In genomic region chr1:11080931-11081330, GRCh38 we compare ENCODE assay signal across 31 cellular contexts. TPM values are rescaled to one million over a fixed set of nuclear protein-coding genes. Genes with fewer than 3 reads are reported as not detected.
"Had no signal": no experiment of that assay in that cellular context is flagged by ENCODE, and none has a peak within 500 bp of the region (broad histone marks: within the 10 kb centered on the region; RNA-seq: fewer than 3 reads in every experiment).

No MANE protein-coding gene starts in this region.

- DNase-seq: activated CD4-positive, alpha-beta T cell treated with anti-CD3 and anti-CD28 coated beads for 48 hours; activated CD4-positive, alpha-beta T cell treated with anti-CD3 and anti-CD28 coated beads, Interleukin-2, amount 50 U/mL, for 48 hours; activated naive CD4-positive, alpha-beta T cell treated with anti-CD3 and anti-CD28 coated beads, Interleukin-2, amount 10 ng/mL, durations not matched to agents 7 days and 5 days; activated naive CD8-positive, alpha-beta T cell treated with anti-CD3 and anti-CD28 coated beads, Interleukin-2, amount 10 ng/mL, durations not matched to agents 7 days and 5 days; activated T-cell treated with anti-CD3 and anti-CD28 coated beads, Interleukin-2, amount 50 U/mL, for 48 hours; cerebellar nuclear complex; effector memory CD8-positive, alpha-beta T cell; erythroblast; gastrocnemius medialis; glutamatergic neuron; left ventricle myocardium inferior; naive B cell; nephron progenitor cell; ovary; stimulated activated CD4-positive, alpha-beta T cell treated with anti-CD3 and anti-CD28 coated beads, Interleukin-15, amount 100 ng/mL, for 24 hours; stimulated activated CD4-positive, alpha-beta T cell treated with anti-CD3 and anti-CD28 coated beads, Interleukin-2, amount 100 ng/mL, for 24 hours; stimulated activated naive B cell treated with anti-CD40 and anti-IgM and Interleukin-4, amounts not matched to agents 10 μg/mL and 1 μg/mL and 100 μg/mL, for 72 hours; T-helper 1 cell; transverse colon; uterus had no signal

- H3K9me3 Mint-ChIP-seq: activated naive CD4-positive, alpha-beta T cell treated with anti-CD3 and anti-CD28 coated beads, Interleukin-2, amount 10 ng/mL, durations not matched to agents 7 days and 5 days; activated naive CD8-positive, alpha-beta T cell treated with anti-CD3 and anti-CD28 coated beads, Interleukin-2, amount 10 ng/mL, durations not matched to agents 7 days and 5 days; brain; effector memory CD8-positive, alpha-beta T cell; naive B cell; nephron progenitor cell; stimulated activated naive B cell treated with anti-CD40 and anti-IgM and Interleukin-4, amounts not matched to agents 10 μg/mL and 1 μg/mL and 100 μg/mL, for 72 hours; T-helper 2 cell treated with Interferon-gamma antibody and Interleukin-4, amounts not matched to agents 5 μg/mL and 100 μg/mL, for 36 hours had no signal

- H3K4me1 ChIP-seq: ascending aorta, gastrocnemius medialis, left ventricle myocardium inferior, transverse colon, uterus had no signal

- H3K9me3 ChIP-seq: ascending aorta, gastrocnemius medialis, left ventricle myocardium inferior, ovary, transverse colon, uterus had no signal

- H3K27me3 Mint-ChIP-seq: activated naive CD4-positive, alpha-beta T cell treated with anti-CD3 and anti-CD28 coated beads, Interleukin-2, amount 10 ng/mL, durations not matched to agents 7 days and 5 days; activated naive CD8-positive, alpha-beta T cell treated with anti-CD3 and anti-CD28 coated beads, Interleukin-2, amount 10 ng/mL, durations not matched to agents 7 days and 5 days; brain; effector memory CD8-positive, alpha-beta T cell; naive B cell; progenitor cell of endocrine pancreas; stimulated activated naive B cell treated with anti-CD40 and anti-IgM and Interleukin-4, amounts not matched to agents 10 μg/mL and 1 μg/mL and 100 μg/mL, for 72 hours had no signal

- H3K36me3 ChIP-seq: ovary, uterus had no signal

- H3K27ac Mint-ChIP-seq: activated naive CD4-positive, alpha-beta T cell treated with anti-CD3 and anti-CD28 coated beads, Interleukin-2, amount 10 ng/mL, durations not matched to agents 7 days and 5 days; activated naive CD8-positive, alpha-beta T cell treated with anti-CD3 and anti-CD28 coated beads, Interleukin-2, amount 10 ng/mL, durations not matched to agents 7 days and 5 days; effector memory CD8-positive, alpha-beta T cell; nephron progenitor cell; progenitor cell of endocrine pancreas; stimulated activated naive B cell treated with anti-CD40 and anti-IgM and Interleukin-4, amounts not matched to agents 10 μg/mL and 1 μg/mL and 100 μg/mL, for 72 hours; T-helper 2 cell treated with Interferon-gamma antibody and Interleukin-4, amounts not matched to agents 5 μg/mL and 100 μg/mL, for 36 hours had no signal

- H3K27me3 ChIP-seq: ascending aorta, cardiac muscle cell, gastrocnemius medialis, ovary, transverse colon, uterus had no signal

- H3K27ac ChIP-seq: ascending aorta, cardiac muscle cell, coronary artery, gastrocnemius medialis, left ventricle myocardium inferior, ovary, transverse colon, uterus had no signal

- H3K4me3 Mint-ChIP-seq: activated naive CD4-positive, alpha-beta T cell treated with anti-CD3 and anti-CD28 coated beads, Interleukin-2, amount 10 ng/mL, durations not matched to agents 7 days and 5 days; activated naive CD8-positive, alpha-beta T cell treated with anti-CD3 and anti-CD28 coated beads, Interleukin-2, amount 10 ng/mL, durations not matched to agents 7 days and 5 days; brain; effector memory CD8-positive, alpha-beta T cell; naive B cell; nephron progenitor cell; stimulated activated naive B cell treated with anti-CD40 and anti-IgM and Interleukin-4, amounts not matched to agents 10 μg/mL and 1 μg/mL and 100 μg/mL, for 72 hours; T-helper 2 cell treated with Interferon-gamma antibody and Interleukin-4, amounts not matched to agents 5 μg/mL and 100 μg/mL, for 36 hours had no signal

- ATAC-seq: activated CD4-positive, CD25-positive, alpha-beta regulatory T cell treated with anti-CD3 and anti-CD28 coated beads, Interleukin-2, amount 50 U/mL, for 24 hours; effector memory CD8-positive, alpha-beta T cell; gastrocnemius medialis; stimulated activated naive B cell treated with anti-CD40 and anti-IgM and Interleukin-4, amounts not matched to agents 10 μg/mL and 1 μg/mL and 100 μg/mL, for 72 hours had no signal

- H3K4me3 ChIP-seq: ascending aorta, cardiac muscle cell, coronary artery, gastrocnemius medialis, left ventricle myocardium inferior, ovary, smooth muscle cell, transverse colon, uterus had no signal

- H3K4me1 Mint-ChIP-seq: activated naive CD4-positive, alpha-beta T cell treated with anti-CD3 and anti-CD28 coated beads, Interleukin-2, amount 10 ng/mL, durations not matched to agents 7 days and 5 days; activated naive CD8-positive, alpha-beta T cell treated with anti-CD3 and anti-CD28 coated beads, Interleukin-2, amount 10 ng/mL, durations not matched to agents 7 days and 5 days; brain; naive B cell; nephron progenitor cell; stimulated activated naive B cell treated with anti-CD40 and anti-IgM and Interleukin-4, amounts not matched to agents 10 μg/mL and 1 μg/mL and 100 μg/mL, for 72 hours had no signal

RNA-seq across cellular contexts. Expression of gene MASP2, which starts 33.9 kb away (rescaled TPM):
- total RNA-seq: activated naive CD8-positive, alpha-beta T cell treated with anti-CD3 and anti-CD28 coated beads, Interleukin-2, amount 10 ng/mL, durations not matched to agents 7 days and 5 days; ascending aorta; cardiac muscle cell; left ventricle myocardium inferior; lung microvascular endothelial cell; progenitor cell of endocrine pancreas; renal cortical epithelial cell; smooth muscle cell; temporal lobe; transverse colon; uterus had no signal
